ENCODE assay signal across 19 cellular contexts in genomic region chr3:191143224-191143623, GRCh38. TPM values are rescaled to one million over a fixed set of nuclear protein-coding genes. Genes with fewer than 3 reads are reported as not detected.
"Had no signal": no experiment of that assay in that cellular context is flagged by ENCODE, and none has a peak within 500 bp of the region (broad histone marks: within the 10 kb centered on the region; RNA-seq: fewer than 3 reads in every experiment).

No MANE protein-coding gene starts in this region.

- H3K36me3 Mint-ChIP-seq: naive B cell had no signal

- H3K4me3 Mint-ChIP-seq: activated T-helper 17 cell treated with anti-CD3 and anti-CD28 coated beads, Interleukin-2, amount 50 U/mL, for 72 hours; naive B cell; T-helper 17 cell had no signal

- H3K27me3 Mint-ChIP-seq: activated T-helper 17 cell treated with anti-CD3 and anti-CD28 coated beads, Interleukin-2, amount 50 U/mL, for 72 hours; naive B cell; T-helper 17 cell had no signal

- H3K9me3 ChIP-seq: ascending aorta, gastrocnemius medialis, heart left ventricle, right atrium auricular region, tibial artery, vagina had no signal

- H3K4me3 ChIP-seq: ascending aorta, cardiac muscle cell, gastrocnemius medialis, heart left ventricle, lung, right atrium auricular region, tibial artery, vagina had no signal

- H3K36me3 ChIP-seq: ascending aorta, cardiac muscle cell, gastrocnemius medialis, heart left ventricle, right atrium auricular region, tibial artery, vagina, WERI-Rb-1 had no signal

- H3K27ac Mint-ChIP-seq: activated T-helper 17 cell treated with anti-CD3 and anti-CD28 coated beads, Interleukin-2, amount 50 U/mL, for 72 hours; T-helper 17 cell had no signal

- DNase-seq: activated CD4-positive, alpha-beta T cell treated with anti-CD3 and anti-CD28 coated beads, Interleukin-2, amount 50 U/mL, for 48 hours; activated naive CD4-positive, alpha-beta T cell treated with Interleukin-2 at 50 U/mL for 16 hours; gastrocnemius medialis; heart left ventricle; left colon; naive B cell; posterior cingulate gyrus; stimulated activated CD4-positive, alpha-beta T cell treated with anti-CD3 and anti-CD28 coated beads, Interleukin-2, amount 100 ng/mL, for 48 hours; stimulated activated naive CD4-positive, alpha-beta T cell; T-helper 17 cell; tibial artery; WERI-Rb-1 had no signal

- H3K4me1 ChIP-seq: ascending aorta, gastrocnemius medialis, right atrium auricular region, vagina had no signal

- H3K27me3 ChIP-seq: ascending aorta, cardiac muscle cell, gastrocnemius medialis, heart left ventricle, right atrium auricular region, tibial artery, vagina had no signal

- H3K27ac ChIP-seq: ascending aorta, cardiac muscle cell, gastrocnemius medialis, heart left ventricle, right atrium auricular region, tibial artery, vagina, WERI-Rb-1 had no signal

- ATAC-seq: activated T-helper 17 cell treated with anti-CD3 and anti-CD28 coated beads, Interleukin-2, amount 50 U/mL, for 72 hours; gastrocnemius medialis; heart left ventricle; left colon; T-helper 17 cell had no signal

- H3K4me1 Mint-ChIP-seq: activated T-helper 17 cell treated with anti-CD3 and anti-CD28 coated beads, Interleukin-2, amount 50 U/mL, for 72 hours; T-helper 17 cell had no signal

RNA-seq across cellular contexts. Expression of gene OSTN, which starts 55.8 kb away (rescaled TPM):
- total RNA-seq: activated T-helper 17 cell treated with anti-CD3 and anti-CD28 coated beads, Interleukin-2, amount 50 U/mL, for 72 hours; ascending aorta; left colon; lung; subcutaneous adipose tissue; T-helper 17 cell; vagina had no signal
- polyA plus RNA-seq: cardiac muscle cell, heart left ventricle, lung had no signal
